In genomic region chr21:42103843-42104242, GRCh38 we compare ENCODE assay signal across 3 cellular contexts.
TF ChIP-seq lines count a peak whose summit lies in the region.

No MANE protein-coding gene starts in this region.

TF ChIP-seq in IMR-90, 13 proteins besides CTCF, POLR2A, EP300 and RAD21:
- no peak for TF ChIP-seq MAFK (IDR thresholded peaks at IDR 0.05; ENCODE audit: low read depth, low read length)
- TF ChIP-seq NFE2L2 (IDR thresholded peaks at IDR 0.05; ENCODE audit: low read depth, low read length), result no peak
- no peak for TF ChIP-seq RFX5 (IDR thresholded peaks at IDR 0.05; ENCODE audit: low read depth, low read length)
- TF ChIP-seq CHD1 (IDR thresholded peaks at IDR 0.05; ENCODE audit: low read depth, low read length), result no peak
- TF ChIP-seq BHLHE40 (IDR thresholded peaks at IDR 0.05; ENCODE audit: low read depth, low read length), result no peak
- no peak for TF ChIP-seq MAZ (IDR thresholded peaks at IDR 0.05; ENCODE audit: borderline replicate concordance, low read depth, low read length)
- TF ChIP-seq RCOR1 (IDR thresholded peaks at IDR 0.05; ENCODE audit: insufficient replicate concordance, low read length), result no peak
- no peak for TF ChIP-seq SMC3 (IDR thresholded peaks at IDR 0.05; ENCODE audit: low read depth, low read length)
TF ChIP-seq in IMR-90: peak in this region for 0.

TF ChIP-seq in H1, 55 proteins besides CTCF, POLR2A, EP300 and RAD21:
- no peak for TF ChIP-seq SRF (IDR thresholded peaks at IDR 0.05; ENCODE audit: low read depth, low read length)
- no peak for TF ChIP-seq SIX5 (IDR thresholded peaks at IDR 0.05; ENCODE audit: low read depth, low read length)
- TF ChIP-seq TCF12 (IDR thresholded peaks at IDR 0.05; ENCODE audit: low read depth, low read length), result no peak
- no peak for TF ChIP-seq SIN3A (conservative IDR thresholded peaks at IDR 0.05 in 1 of 2, IDR thresholded peaks at IDR 0.05 in 1 of 2; ENCODE audit: low read depth in 1 of 2, low read length in 2 of 2)
- TF ChIP-seq RBBP5 (IDR thresholded peaks at IDR 0.05; ENCODE audit: borderline replicate concordance, low read depth, low read length), result no peak
- TF ChIP-seq KDM1A (IDR thresholded peaks at IDR 0.05; ENCODE audit: borderline replicate concordance, low read length), result no peak
- TF ChIP-seq, protein P1, sequence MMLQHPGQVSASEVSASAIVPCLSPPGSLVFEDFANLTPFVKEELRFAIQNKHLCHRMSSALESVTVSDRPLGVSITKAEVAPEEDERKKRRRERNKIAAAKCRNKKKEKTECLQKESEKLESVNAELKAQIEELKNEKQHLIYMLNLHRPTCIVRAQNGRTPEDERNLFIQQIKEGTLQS (IDR thresholded peaks at IDR 0.05; ENCODE audit: insufficient read depth, low read depth, low read length), result no peak
- TF ChIP-seq JUN (IDR thresholded peaks at IDR 0.05; ENCODE audit: low read depth, low read length), result no peak
- no peak for TF ChIP-seq RNF2 (IDR thresholded peaks at IDR 0.05; ENCODE audit: borderline replicate concordance, low read depth, low read length, missing control alignments, poor library complexity, severe bottlenecking)
- no peak for TF ChIP-seq GABPA (IDR thresholded peaks at IDR 0.05; ENCODE audit: borderline replicate concordance, insufficient read depth, low read length)
- no peak for TF ChIP-seq FOSL1 (IDR thresholded peaks at IDR 0.05; ENCODE audit: insufficient read depth, low read depth, low read length)
- TF ChIP-seq SP1 (IDR thresholded peaks at IDR 0.05; ENCODE audit: low read depth, low read length), result no peak
- no peak for TF ChIP-seq ZNF274 (IDR thresholded peaks at IDR 0.05; ENCODE audit: borderline replicate concordance, extremely low read depth, low read length)

TF ChIP-seq in WTC11, 78 proteins besides CTCF, POLR2A, EP300 and RAD21:
- TF ChIP-seq MXD4 (CRISPR knock-in tag; IDR thresholded peaks at IDR 0.05; ENCODE audit: borderline replicate concordance), result no peak
- no peak for TF ChIP-seq NR3C1 (CRISPR knock-in tag; conservative IDR thresholded peaks at IDR 0.05; ENCODE audit: low read depth)
- TF ChIP-seq NR2C2 (CRISPR knock-in tag; IDR thresholded peaks at IDR 0.05), result no peak
